In the genomic region with DNA sequence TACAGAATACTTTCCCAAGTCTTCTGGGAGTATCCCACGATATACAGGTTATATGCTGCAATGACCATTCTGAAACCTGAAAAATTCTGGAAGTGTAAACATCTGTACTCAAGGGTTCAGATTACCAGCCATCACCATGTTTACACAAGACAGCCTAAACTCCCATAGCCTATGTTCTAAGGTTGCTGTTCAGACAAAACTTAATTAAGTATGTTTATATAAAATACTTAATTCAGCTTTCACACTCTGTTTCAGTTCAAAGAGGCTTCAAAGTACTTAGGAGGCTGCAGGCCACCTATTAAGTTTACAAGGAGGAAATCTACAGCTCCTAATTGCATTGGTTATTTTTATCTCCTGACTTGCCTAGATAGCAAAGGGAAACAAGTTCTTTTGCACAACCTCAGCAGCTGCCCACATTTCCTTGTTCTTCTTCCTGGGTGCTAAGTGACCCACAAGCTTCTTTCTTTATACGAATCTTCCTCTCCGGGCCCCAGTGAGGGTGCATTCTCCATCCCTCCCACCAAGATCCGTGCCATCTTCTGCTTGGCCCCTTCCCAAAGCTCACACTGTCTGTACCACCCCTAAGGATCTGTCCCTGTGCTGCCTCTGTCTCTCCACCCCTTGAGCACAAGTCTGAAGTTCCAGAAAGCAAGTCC, we compare ENCODE assay signal across 1 cellular context.
TF ChIP-seq lines count a peak whose summit lies in the region.

No MANE protein-coding gene starts in this region.

TF ChIP-seq in HEK293T, 16 proteins besides CTCF, POLR2A, EP300 and RAD21:
- TF ChIP-seq, protein P1, sequence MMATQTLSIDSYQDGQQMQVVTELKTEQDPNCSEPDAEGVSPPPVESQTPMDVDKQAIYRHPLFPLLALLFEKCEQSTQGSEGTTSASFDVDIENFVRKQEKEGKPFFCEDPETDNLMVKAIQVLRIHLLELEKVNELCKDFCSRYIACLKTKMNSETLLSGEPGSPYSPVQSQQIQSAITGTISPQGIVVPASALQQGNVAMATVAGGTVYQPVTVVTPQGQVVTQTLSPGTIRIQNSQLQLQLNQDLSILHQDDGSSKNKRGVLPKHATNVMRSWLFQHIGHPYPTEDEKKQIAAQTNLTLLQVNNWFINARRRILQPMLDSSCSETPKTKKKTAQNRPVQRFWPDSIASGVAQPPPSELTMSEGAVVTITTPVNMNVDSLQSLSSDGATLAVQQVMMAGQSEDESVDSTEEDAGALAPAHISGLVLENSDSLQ (IDR thresholded peaks at IDR 0.05) = no peak
- TF ChIP-seq HDGF (IDR thresholded peaks at IDR 0.05; ENCODE audit: borderline replicate concordance) = no peak
- TF ChIP-seq ZNF384 (IDR thresholded peaks at IDR 0.05) = no peak
- no peak for TF ChIP-seq L3MBTL2 (conservative IDR thresholded peaks at IDR 0.05)
- no peak for TF ChIP-seq SP1 (IDR thresholded peaks at IDR 0.05)
- no peak for TF ChIP-seq SUZ12 (IDR thresholded peaks at IDR 0.05)
- TF ChIP-seq BHLHE40 (IDR thresholded peaks at IDR 0.05; ENCODE audit: borderline replicate concordance) = no peak
- no peak for TF ChIP-seq NFRKB (IDR thresholded peaks at IDR 0.05)
- TF ChIP-seq ELF4 (IDR thresholded peaks at IDR 0.05) = no peak
- TF ChIP-seq ARNT (IDR thresholded peaks at IDR 0.05) = no peak
- no peak for TF ChIP-seq LEF1 (IDR thresholded peaks at IDR 0.05; ENCODE audit: borderline replicate concordance)
